13 cellular contexts compared by ENCODE assay signal in the genomic region with DNA sequence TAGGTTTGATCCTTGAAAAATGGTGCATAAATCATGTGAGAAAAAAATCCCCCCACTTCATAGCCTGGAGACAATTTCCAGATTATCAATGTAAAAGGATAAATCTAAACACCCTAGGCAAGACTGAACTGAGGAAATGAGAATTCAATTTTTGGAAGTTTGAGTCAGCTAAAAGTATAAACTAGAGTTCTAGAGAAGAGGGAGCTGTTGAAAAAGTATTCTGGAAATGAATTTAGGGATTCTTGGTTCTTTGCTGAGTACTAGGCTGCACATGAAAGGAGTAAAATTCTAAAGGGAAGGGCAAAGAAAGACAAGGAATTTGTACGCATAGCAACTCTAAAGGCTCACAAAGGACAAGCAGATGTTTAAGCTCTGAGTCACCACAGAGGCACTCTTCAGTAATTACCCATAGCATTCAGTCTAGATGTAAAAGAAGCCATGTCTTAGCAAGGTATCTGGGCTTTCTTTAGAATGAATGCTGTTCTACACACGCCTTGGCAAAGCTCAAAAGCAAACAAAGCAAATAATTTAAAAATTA.
DNase-seq lines count a peak whose midpoint lies in the region; ATAC-seq and TF ChIP-seq lines count a peak whose summit lies in the region.
"Had no signal": no experiment of that assay in that cellular context is flagged by ENCODE, and none has a peak within 500 bp of the region (broad histone marks: within the 10 kb centered on the region; RNA-seq: fewer than 3 reads in every experiment).

No MANE protein-coding gene starts in this region.

- peak overlapping the region; percentile 60 for H3K27ac ChIP-seq in SJSA1
- H3K27ac ChIP-seq: esophagus squamous epithelium, tibial nerve had no signal

- POLR2A ChIA-PET in HEK293T (lab: Yijun Ruan, JAX), result no interaction called here

- H3K4me1 ChIP-seq in SJSA1 (replicated peaks), result peaks cover 9% of the 10 kb centered on the region
- H3K4me1 ChIP-seq: esophagus squamous epithelium, tibial nerve had no signal

- no peaks in the 10 kb centered on the region for H3K36me3 Mint-ChIP-seq in osteocyte (ENCODE audit: unreplicated experiment)
- H3K36me3 Mint-ChIP-seq: T-cell had no signal

- peaks cover 5% of the 10 kb centered on the region for H3K9me3 Mint-ChIP-seq in osteocyte (ENCODE audit: unreplicated experiment)

- CTCF ChIA-PET in HEK293T (lab: Yijun Ruan, JAX), result interaction anchor here (0.6 kb wide), 1 partner anchor 949 kb away, joined by 3 read pairs; no protein-coding TSS in a partner anchor

- H3K4me3 ChIP-seq in SJSA1 (no peak overlapping the region), fibroblast of pulmonary artery (replicated peaks; ENCODE audit: low read depth, low read length) (no peak overlapping the region)
- H3K4me3 ChIP-seq: esophagus squamous epithelium, lung, tibial nerve had no signal

- no peak overlapping the region for H3K4me3 Mint-ChIP-seq in osteocyte (ENCODE audit: unreplicated experiment)
- H3K4me3 Mint-ChIP-seq: T-cell had no signal

- peak overlapping the region; percentile 47 for H3K27ac Mint-ChIP-seq in osteocyte (ENCODE audit: unreplicated experiment)
- H3K27ac Mint-ChIP-seq: T-cell had no signal

- TF ChIP-seq CTCF in fibroblast of pulmonary artery (IDR thresholded peaks at IDR 0.05; ENCODE audit: low read length, missing control alignments) (no peak), osteocyte (IDR thresholded peaks at IDR 0.05) (no peak)

- ATAC-seq in GM18519 (IDR thresholded peaks at IDR 0.05; ENCODE audit: low FRiP score, unreplicated experiment), result no peak
- ATAC-seq: T-cell had no signal

- H3K9me3 ChIP-seq in SJSA1 (replicated peaks), result no peaks in the 10 kb centered on the region; the same call in 1 of the 2 replicates
- H3K9me3 ChIP-seq: tibial nerve had no signal

- peaks cover 16% of the 10 kb centered on the region for H3K4me1 Mint-ChIP-seq in osteocyte (ENCODE audit: unreplicated experiment)
- H3K4me1 Mint-ChIP-seq: T-cell had no signal

- H3K36me3 ChIP-seq in SJSA1, result no peaks in the 10 kb centered on the region
- H3K36me3 ChIP-seq: esophagus squamous epithelium, tibial nerve had no signal

- H3K27me3 ChIP-seq in SJSA1 (replicated peaks), result no peaks in the 10 kb centered on the region
- H3K27me3 ChIP-seq: esophagus squamous epithelium, tibial nerve had no signal

- DNase-seq in HEK293T (ENCODE audit: extremely low spot score) (peak; percentile 5), SJSA1 (ENCODE audit: low read depth in 1 of 2, low spot score in 2 of 2) (peak in 1 of 2 experiments; percentile 71), fibroblast of pulmonary artery (ENCODE audit: low read depth) (peak; percentile 82), osteocyte (ENCODE audit: extremely low spot score, unreplicated experiment) (no peak), NCI-H187 (lab: John Stamatoyannopoulos, UW) (no peak), germinal center (ENCODE audit: low spot score) (no peak)
- DNase-seq: DMS79, esophagus squamous epithelium, NCI-H510A, T-cell had no signal

- no peaks in the 10 kb centered on the region for H3K27me3 Mint-ChIP-seq in osteocyte (ENCODE audit: unreplicated experiment)
- H3K27me3 Mint-ChIP-seq: T-cell had no signal

TF ChIP-seq in HEK293T, 16 proteins besides CTCF, POLR2A, EP300 and RAD21:
- TF ChIP-seq L3MBTL2 (conservative IDR thresholded peaks at IDR 0.05) (no peak), ZNF384 (IDR thresholded peaks at IDR 0.05) (no peak), FOXA1 (IDR thresholded peaks at IDR 0.05) (no peak), CTBP1 (IDR thresholded peaks at IDR 0.05; ENCODE audit: borderline replicate concordance) (no peak), ARNT (IDR thresholded peaks at IDR 0.05) (no peak), NFRKB (IDR thresholded peaks at IDR 0.05) (no peak), TARDBP (IDR thresholded peaks at IDR 0.05) (no peak), LEF1 (IDR thresholded peaks at IDR 0.05; ENCODE audit: borderline replicate concordance) (no peak), FOXK2 (IDR thresholded peaks at IDR 0.05) (no peak), BHLHE40 (IDR thresholded peaks at IDR 0.05; ENCODE audit: borderline replicate concordance) (no peak), HDGF (IDR thresholded peaks at IDR 0.05; ENCODE audit: borderline replicate concordance) (no peak), SP1 (IDR thresholded peaks at IDR 0.05) (no peak)
- TF ChIP-seq, protein P1, sequence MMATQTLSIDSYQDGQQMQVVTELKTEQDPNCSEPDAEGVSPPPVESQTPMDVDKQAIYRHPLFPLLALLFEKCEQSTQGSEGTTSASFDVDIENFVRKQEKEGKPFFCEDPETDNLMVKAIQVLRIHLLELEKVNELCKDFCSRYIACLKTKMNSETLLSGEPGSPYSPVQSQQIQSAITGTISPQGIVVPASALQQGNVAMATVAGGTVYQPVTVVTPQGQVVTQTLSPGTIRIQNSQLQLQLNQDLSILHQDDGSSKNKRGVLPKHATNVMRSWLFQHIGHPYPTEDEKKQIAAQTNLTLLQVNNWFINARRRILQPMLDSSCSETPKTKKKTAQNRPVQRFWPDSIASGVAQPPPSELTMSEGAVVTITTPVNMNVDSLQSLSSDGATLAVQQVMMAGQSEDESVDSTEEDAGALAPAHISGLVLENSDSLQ (IDR thresholded peaks at IDR 0.05), result no peak

Comparison
In these comparisons a context has a peak if more than half of its experiments do, and no peak if none do; other contexts are left out.
1. DNase-seq: peak in HEK293T (single experiment) and fibroblast of pulmonary artery (single experiment); none in osteocyte (single experiment), NCI-H187 (0 of 2) and germinal center (single experiment).